In genomic region chr15:94963953-94964352, GRCh38 we compare ENCODE assay signal across 33 cellular contexts.
A peak's percentile ranks its signal among the peaks of the same experiment; 100 is the strongest.
DNase-seq lines count a peak whose midpoint lies in the region; ATAC-seq, FAIRE-seq and TF ChIP-seq lines count a peak whose summit lies in the region.
"Had no signal": no experiment of that assay in that cellular context is flagged by ENCODE, and none has a peak within 500 bp of the region (broad histone marks: within the 10 kb centered on the region; RNA-seq: fewer than 3 reads in every experiment).

No MANE protein-coding gene starts in this region.

- dilution Hi-C loops in mammary epithelial cell (cut with HindIII; ENCODE audit: low sequenced_read_pairs), result no loop called here

- no peak for FAIRE-seq in K562 (lab: Jason Lieb, UNC)
- FAIRE-seq: A204.1, A549, D721Med had no signal

- no peaks in the 10 kb centered on the region for H3K79me2 ChIP-seq in mammary epithelial cell (ENCODE audit: insufficient read depth, low read length)
- H3K79me2 ChIP-seq in K562 (ENCODE audit: control insufficient read depth, insufficient read depth, low read length), result peaks cover 8% of the 10 kb centered on the region; the same call in 1 of the 3 replicates

- H3K9me1 ChIP-seq in K562 (ENCODE audit: control insufficient read depth, insufficient read depth, low read length), result no peaks in the 10 kb centered on the region

- POLR2A ChIA-PET in MCF 10A (lab: Yijun Ruan, JAX), result interaction anchor here (1.8 kb wide), 1 partner anchor 56 kb away, joined by 3 read pairs; no protein-coding TSS in a partner anchor
- POLR2A ChIA-PET in K562 (lab: Yijun Ruan, JAX), result no interaction called here

- no peak for ATAC-seq in K562
- ATAC-seq in right lobe of liver, result no peak
- ATAC-seq: A549; CD8-positive, alpha-beta T cell had no signal

- TF ChIP-seq EP300 in K562 (IDR thresholded peaks at IDR 0.05; ENCODE audit: low read length), result no peak

- H2AFZ ChIP-seq in mammary epithelial cell (ENCODE audit: low read depth, low read length) (no peak overlapping the region), K562 (ENCODE audit: low read depth, low read length) (no peak overlapping the region)

- H3K4me1 ChIP-seq in mammary epithelial cell (ENCODE audit: insufficient read depth, low read length) (no peaks in the 10 kb centered on the region), K562 (replicated peaks in 1 of 2; ENCODE audit: control insufficient read depth in 2 of 2, insufficient read depth in 2 of 2, low read length in 2 of 2) (no peaks in the 10 kb centered on the region; a peak in 1 of 5 replicates), right lobe of liver (no peaks in the 10 kb centered on the region)
- H3K4me1 ChIP-seq: A549; BE2C; BLaER1; BLaER1 treated with 17β-estradiol and CSF1 and Interleukin-3, amounts not matched to agents 10 nM and 100 nM; Caco-2 had no signal

- TF ChIP-seq CTCF in MCF 10A (IDR thresholded peaks at IDR 0.05; ENCODE audit: unreplicated experiment) (no peak), mammary epithelial cell (conservative IDR thresholded peaks at IDR 0.05 in 1 of 2, IDR thresholded peaks at IDR 0.05 in 1 of 2; ENCODE audit: extremely low read depth in 1 of 2, insufficient read depth in 1 of 2, low read depth in 1 of 2, low read length in 2 of 2) (no peak), K562 (IDR thresholded peaks at IDR 0.05 in 2 of 3, conservative IDR thresholded peaks at IDR 0.05 in 1 of 3; ENCODE audit: insufficient read depth in 2 of 3, low read depth in 1 of 3, low read length in 3 of 3) (no peak), right lobe of liver (IDR thresholded peaks at IDR 0.05) (no peak)

- no peaks in the 10 kb centered on the region for H4K20me1 ChIP-seq in mammary epithelial cell (ENCODE audit: insufficient read depth, low read length)
- H4K20me1 ChIP-seq in K562 (replicated peaks; ENCODE audit: control insufficient read depth, insufficient read depth, low read length), result no peaks in the 10 kb centered on the region
- H4K20me1 ChIP-seq: BLaER1; BLaER1 treated with 17β-estradiol and CSF1 and Interleukin-3, amounts not matched to agents 10 nM and 100 nM had no signal

- H3K27ac Mint-ChIP-seq in MCF 10A (ENCODE audit: low read depth, unreplicated experiment), result peak overlapping the region; percentile 87
- H3K27ac Mint-ChIP-seq: B cell; CD14-positive monocyte; CD4-positive, alpha-beta memory T cell; CD4-positive, alpha-beta T cell; CD4-positive, CD25-positive, alpha-beta regulatory T cell; CD8-positive, alpha-beta T cell had no signal

- H3K27me3 ChIP-seq in mammary epithelial cell (ENCODE audit: insufficient read depth, low read length), result no peaks in the 10 kb centered on the region
- no peaks in the 10 kb centered on the region for H3K27me3 ChIP-seq in K562 (ENCODE audit: control insufficient read depth in 2 of 2, insufficient read depth in 2 of 2, low read length in 2 of 2)
- H3K27me3 ChIP-seq in right lobe of liver, result no peaks in the 10 kb centered on the region
- H3K27me3 ChIP-seq: BE2C; BLaER1; BLaER1 treated with 17β-estradiol and CSF1 and Interleukin-3, amounts not matched to agents 10 nM and 100 nM had no signal

- no peak for TF ChIP-seq POLR2A in K562 (conservative IDR thresholded peaks at IDR 0.05)
- TF ChIP-seq POLR2A in right lobe of liver (IDR thresholded peaks at IDR 0.05), result no peak

- H3K9ac ChIP-seq in mammary epithelial cell (ENCODE audit: insufficient read depth, low read length) (no peak overlapping the region), K562 (ENCODE audit: insufficient read depth in 1 of 2, low read depth in 2 of 2, low read length in 2 of 2) (no peak overlapping the region)
- H3K9ac ChIP-seq: BLaER1; BLaER1 treated with 17β-estradiol and CSF1 and Interleukin-3, amounts not matched to agents 10 nM and 100 nM had no signal

- no peak overlapping the region for H3K27ac ChIP-seq in mammary epithelial cell (ENCODE audit: insufficient read depth, low read depth, low read length)
- no peak overlapping the region for H3K27ac ChIP-seq in K562 (ENCODE audit: extremely low read depth, low read depth, low read length)
- no peak overlapping the region for H3K27ac ChIP-seq in right lobe of liver
- H3K27ac ChIP-seq: 22Rv1; A549; BLaER1; BLaER1 treated with 17β-estradiol and CSF1 and Interleukin-3, amounts not matched to agents 10 nM and 100 nM; C4-2B had no signal

- H3K36me3 ChIP-seq in mammary epithelial cell (ENCODE audit: insufficient read depth, low read length) (no peaks in the 10 kb centered on the region), K562 (ENCODE audit: control insufficient read depth, insufficient read depth, low read length) (no peaks in the 10 kb centered on the region), right lobe of liver (no peaks in the 10 kb centered on the region)
- H3K36me3 ChIP-seq: BE2C; BLaER1; BLaER1 treated with 17β-estradiol and CSF1 and Interleukin-3, amounts not matched to agents 10 nM and 100 nM had no signal

- H3K27me3 Mint-ChIP-seq in MCF 10A (ENCODE audit: insufficient read depth, unreplicated experiment), result no peaks in the 10 kb centered on the region
- H3K27me3 Mint-ChIP-seq: B cell; CD4-positive, alpha-beta T cell; CD4-positive, CD25-positive, alpha-beta regulatory T cell had no signal

- in situ Hi-C loops in mammary epithelial cell (cut with MboI; ENCODE audit: low sequenced_read_pairs in 2 of 2), result no loop called here
- in situ Hi-C loops in K562 (cut with MboI), result no loop called here

- peaks cover 11% of the 10 kb centered on the region for H3K9me3 Mint-ChIP-seq in MCF 10A (ENCODE audit: unreplicated experiment)

- H3K4me2 ChIP-seq in mammary epithelial cell (ENCODE audit: insufficient read depth, low read depth, low read length), result no peak overlapping the region
- H3K4me2 ChIP-seq in K562 (ENCODE audit: insufficient read depth, low read length), result no peak overlapping the region
- H3K4me2 ChIP-seq: A549; BLaER1; BLaER1 treated with 17β-estradiol and CSF1 and Interleukin-3, amounts not matched to agents 10 nM and 100 nM had no signal

- H3K4me3 ChIP-seq in mammary epithelial cell (replicated peaks in 1 of 3; ENCODE audit: insufficient read depth in 1 of 3, low read depth in 2 of 3, low read length in 3 of 3) (no peak overlapping the region), K562 (no peak overlapping the region), right lobe of liver (no peak overlapping the region)
- H3K4me3 ChIP-seq: A549; BLaER1; BLaER1 treated with 17β-estradiol and CSF1 and Interleukin-3, amounts not matched to agents 10 nM and 100 nM had no signal

- BruUV-seq in MCF 10A (replicated peaks; lab: Mats Ljungman, UMichigan), result no TSS peak
- BruUV-seq in mammary epithelial cell (replicated peaks; lab: Mats Ljungman, UMichigan), result no TSS peak
- no TSS peak for BruUV-seq in K562 (replicated peaks; lab: Mats Ljungman, UMichigan)

- H3K9me3 ChIP-seq in mammary epithelial cell (replicated peaks; ENCODE audit: insufficient read depth, low read length), result peaks cover 2% of the 10 kb centered on the region
- H3K9me3 ChIP-seq in K562 (replicated peaks; ENCODE audit: control insufficient read depth, insufficient read depth, low read depth, low read length), result no peaks in the 10 kb centered on the region
- H3K9me3 ChIP-seq in right lobe of liver, result no peaks in the 10 kb centered on the region
- H3K9me3 ChIP-seq: BE2C, BLaER1, Caco-2 had no signal

- no peaks in the 10 kb centered on the region for H3K4me1 Mint-ChIP-seq in MCF 10A (ENCODE audit: insufficient read depth, unreplicated experiment)
- H3K4me1 Mint-ChIP-seq: B cell; CD14-positive monocyte; CD4-positive, alpha-beta memory T cell; CD4-positive, CD25-positive, alpha-beta regulatory T cell; CD8-positive, alpha-beta memory T cell had no signal

- intact Hi-C loops in MCF 10A (cut with micrococcal nuclease) (no loop called here), mammary epithelial cell (cut with micrococcal nuclease) (no loop called here), K562 (cut with micrococcal nuclease) (no loop called here), right lobe of liver (cut with DNase I) (no loop called here)

- CTCF ChIA-PET in MCF 10A (lab: Yijun Ruan, JAX) (no interaction called here), mammary epithelial cell (lab: Charles Lee; ENCODE audit: low non-redundant PET) (no interaction called here), K562 (lab: Yijun Ruan, JAX; ENCODE audit: low intra/inter-chr PET ratio) (no interaction called here)

- no peak for TF ChIP-seq RAD21 in K562 (CRISPR knock-in tag; conservative IDR thresholded peaks at IDR 0.05 in 1 of 2, IDR thresholded peaks at IDR 0.05 in 1 of 2)

- no peak overlapping the region for H3K4me3 Mint-ChIP-seq in MCF 10A (ENCODE audit: unreplicated experiment)
- H3K4me3 Mint-ChIP-seq: B cell; CD14-positive monocyte; CD4-positive, alpha-beta memory T cell; CD4-positive, alpha-beta T cell; CD4-positive, CD25-positive, alpha-beta regulatory T cell; CD8-positive, alpha-beta memory T cell; CD8-positive, alpha-beta T cell had no signal

- H3K36me3 Mint-ChIP-seq in MCF 10A (ENCODE audit: insufficient read depth, unreplicated experiment), result no peaks in the 10 kb centered on the region
- H3K36me3 Mint-ChIP-seq: CD14-positive monocyte; CD4-positive, alpha-beta memory T cell; CD4-positive, CD25-positive, alpha-beta regulatory T cell; CD8-positive, alpha-beta memory T cell; CD8-positive, alpha-beta T cell had no signal

- no peak for DNase-seq in MCF 10A (ENCODE audit: unreplicated experiment)
- no peak for DNase-seq in mammary epithelial cell
- no peak for DNase-seq in K562 (ENCODE audit: extremely low read depth in 1 of 4, low spot score in 3 of 4)
- DNase-seq in right lobe of liver, result no peak
- DNase-seq: 8988T; ACHN; AML-193; BE2C; C1 segment of cervical spinal cord; Caco-2; Calu3; CD4-positive, alpha-beta memory T cell; CD4-positive, alpha-beta T cell; CD4-positive, CD25-positive, alpha-beta regulatory T cell; CD8-positive, alpha-beta memory T cell; CD8-positive, alpha-beta T cell; COR-L47; DMS 273 treated with DMSO at 0.1 percent for 48 hours; DMS153; DMS53; DMS79; DMS79 treated with DMSO at 0.1 percent for 48 hours; DND-41; EL had no signal

TF ChIP-seq in K562, 482 proteins besides CTCF, POLR2A, EP300 and RAD21 (continues in another document):
- TF ChIP-seq KDM1A (IDR thresholded peaks at IDR 0.05) (0 out of 4 replicates have a peak, but pooled peaks of 1 of the 2 experiments have one; percentile 27), NBN (IDR thresholded peaks at IDR 0.05; ENCODE audit: low read depth) (no peak), BCOR (IDR thresholded peaks at IDR 0.05) (0 out of 2 replicates have a peak, but pooled peaks have one; percentile 32), E2F5 (CRISPR knock-in tag; IDR thresholded peaks at IDR 0.05) (no peak), MYBL2 (IDR thresholded peaks at IDR 0.05; ENCODE audit: low read depth) (no peak), MYBL2 (CRISPR knock-in tag; IDR thresholded peaks at IDR 0.05; ENCODE audit: borderline replicate concordance) (no peak), RBM25 (IDR thresholded peaks at IDR 0.05; ENCODE audit: low read depth, low read length, severe bottlenecking) (peak; percentile 56)
